24 cellular contexts compared by ENCODE assay signal in the genomic region with DNA sequence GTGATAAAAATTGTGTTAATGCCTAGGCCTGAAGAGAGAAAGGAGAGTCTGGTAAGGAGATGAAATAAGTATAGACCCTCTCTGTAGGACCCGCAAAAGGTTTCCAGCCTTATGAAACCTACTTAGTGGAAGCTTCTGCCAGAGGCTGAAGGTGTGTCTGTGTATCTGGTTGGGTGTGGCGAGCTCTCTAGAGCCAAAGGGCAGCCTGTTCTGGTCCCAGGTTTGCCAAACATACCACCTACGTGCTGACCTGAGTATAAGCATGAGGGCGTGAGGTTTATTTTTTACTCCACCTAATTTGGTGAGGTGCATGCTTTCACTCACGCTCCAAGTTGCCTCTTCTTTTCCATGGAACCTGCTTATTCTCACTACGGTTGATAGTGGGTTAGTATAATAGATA. TPM values are rescaled to one million over a fixed set of nuclear protein-coding genes. Genes with fewer than 3 reads are reported as not detected.
DNase-seq lines count a peak whose midpoint lies in the region; ATAC-seq and TF ChIP-seq lines count a peak whose summit lies in the region.
"Had no signal": no experiment of that assay in that cellular context is flagged by ENCODE, and none has a peak within 500 bp of the region (broad histone marks: within the 10 kb centered on the region; RNA-seq: fewer than 3 reads in every experiment).

No MANE protein-coding gene starts in this region.

- no peaks in the 10 kb centered on the region for H3K27me3 Mint-ChIP-seq in activated CD4-positive, alpha-beta memory T cell treated with anti-CD3 and anti-CD28 coated beads, Interleukin-2, amount 10 ng/mL, durations not matched to agents 7 days and 5 days

- no peak overlapping the region for H3K4me3 Mint-ChIP-seq in activated CD4-positive, alpha-beta memory T cell treated with anti-CD3 and anti-CD28 coated beads, Interleukin-2, amount 10 ng/mL, durations not matched to agents 7 days and 5 days

- CTCF ChIA-PET in PC-9 (lab: Charles Lee) = interaction anchor here (0.6 kb wide), 2 partner anchors 23 to 29 kb away, joined by 3 read pairs; no protein-coding TSS in a partner anchor
- CTCF ChIA-PET in activated CD4-positive, alpha-beta memory T cell treated with anti-CD3 and anti-CD28 coated beads, Interleukin-2, amount 10 ng/mL, durations not matched to agents 7 days and 5 days (lab: Charles Lee) = interaction anchor here (0.8 kb wide), 1 partner anchor 211 kb away, joined by 3 read pairs; no protein-coding TSS in a partner anchor

- POLR2A ChIA-PET in PC-9 (lab: Charles Lee; ENCODE audit: unreplicated experiment) = no interaction called here
- POLR2A ChIA-PET in activated CD4-positive, alpha-beta memory T cell treated with anti-CD3 and anti-CD28 coated beads, Interleukin-2, amount 10 ng/mL, durations not matched to agents 7 days and 5 days (lab: Charles Lee) = no interaction called here

- no peak for TF ChIP-seq CTCF in upper lobe of left lung (IDR thresholded peaks at IDR 0.05)
- no peak for TF ChIP-seq CTCF in PC-9 (conservative IDR thresholded peaks at IDR 0.05)

- TF ChIP-seq POLR2A in upper lobe of left lung (IDR thresholded peaks at IDR 0.05) = no peak

- H3K4me1 ChIP-seq in Karpas-422 (ENCODE audit: low read length) (peaks cover 48% of the 10 kb centered on the region), mucosa of rectum (ENCODE audit: control insufficient read depth in 2 of 2, insufficient read depth in 2 of 2, low read length in 2 of 2) (peaks cover 0 to 16% of the 10 kb centered on the region in 2 donors), upper lobe of left lung (peaks cover 1 to 5% (median 3%) of the 10 kb centered on the region in 4 donors), PC-9 (replicated peaks; ENCODE audit: insufficient read depth) (peaks cover 6% of the 10 kb centered on the region)

- H3K27ac Mint-ChIP-seq in activated CD4-positive, alpha-beta memory T cell treated with anti-CD3 and anti-CD28 coated beads, Interleukin-2, amount 10 ng/mL, durations not matched to agents 7 days and 5 days = no peak overlapping the region

- peak overlapping the region; percentile 11; the same call in 1 of the 2 replicates for H3K9ac ChIP-seq in Karpas-422 (ENCODE audit: low read length)
- H3K9ac ChIP-seq in mucosa of rectum (ENCODE audit: low read depth in 1 of 2, low read length in 2 of 2) = peak overlapping the region in 1 of 2 donors; percentile 5

- no peaks in the 10 kb centered on the region for H3K9me3 Mint-ChIP-seq in activated CD4-positive, alpha-beta memory T cell treated with anti-CD3 and anti-CD28 coated beads, Interleukin-2, amount 10 ng/mL, durations not matched to agents 7 days and 5 days

- H3F3A ChIP-seq in PC-9 (ENCODE audit: insufficient read depth, low read depth) = peaks cover 6% of the 10 kb centered on the region; the same call in 1 of the 2 replicates

- H3K9me3 ChIP-seq in Karpas-422 (ENCODE audit: low read length) (no peaks in the 10 kb centered on the region), mucosa of rectum (ENCODE audit: control insufficient read depth in 2 of 2, low read length in 2 of 2) (no peaks in the 10 kb centered on the region), upper lobe of left lung (no peaks in the 10 kb centered on the region), PC-9 (ENCODE audit: insufficient read depth, low read depth) (no peaks in the 10 kb centered on the region)

- ATAC-seq in esophagus mucosa = peak; percentile 83
- peak; percentile 32 to 71 for ATAC-seq in upper lobe of left lung (ENCODE audit: low FRiP score in 2 of 2)
- ATAC-seq in GM21786 (IDR thresholded peaks at IDR 0.05; ENCODE audit: unreplicated experiment) = no peak
- ATAC-seq: HCT116, HepG2, Panc1 had no signal

- H3K4me2 ChIP-seq in Karpas-422 (ENCODE audit: low read depth, low read length, poor library complexity, severe bottlenecking) (peak overlapping the region; percentile 43), PC-9 (no peak overlapping the region)

- intact Hi-C loops in PC-9 (cut with micrococcal nuclease; ENCODE audit: unreplicated experiment) = no loop called here

- H3K36me3 Mint-ChIP-seq in activated CD4-positive, alpha-beta memory T cell treated with anti-CD3 and anti-CD28 coated beads, Interleukin-2, amount 10 ng/mL, durations not matched to agents 7 days and 5 days (ENCODE audit: low read depth) = no peaks in the 10 kb centered on the region

- H3K27me3 ChIP-seq in Karpas-422 (ENCODE audit: low read length) (no peaks in the 10 kb centered on the region), mucosa of rectum (ENCODE audit: control insufficient read depth in 2 of 2, insufficient read depth in 2 of 2, low read length in 2 of 2) (no peaks in the 10 kb centered on the region), upper lobe of left lung (no peaks in the 10 kb centered on the region), PC-9 (ENCODE audit: insufficient read depth, low read depth) (no peaks in the 10 kb centered on the region)

- H3K4me3 ChIP-seq in Karpas-422 (ENCODE audit: low read length) = peak overlapping the region; percentile 7; the same call in 1 of the 2 replicates
- peak overlapping the region in 1 of 2 donors; percentile 23 for H3K4me3 ChIP-seq in mucosa of rectum (ENCODE audit: low read length in 2 of 2)
- no peak overlapping the region for H3K4me3 ChIP-seq in upper lobe of left lung
- H3K4me3 ChIP-seq in PC-9 = no peak overlapping the region

- DNase-seq in Karpas-422 (no peak), upper lobe of left lung (peak in 1 of 2 donors; percentile 59), PC-9 (no peak), NCI-H2227 treated with DMSO at 0.1 percent for 48 hours (lab: John Stamatoyannopoulos, UW) (no peak)
- no peak for DNase-seq in activated CD4-positive, alpha-beta memory T cell treated with anti-CD3 and anti-CD28 coated beads, Interleukin-2, amount 10 ng/mL, durations not matched to agents 7 days and 5 days
- DNase-seq: DMS153; GOT3; Kasumi-1; MV-4-11; NCI-H1105; NCI-H1436 treated with DMSO at 0.1 percent for 48 hours; NCI-H187 treated with DMSO at 0.1 percent for 48 hours; NCI-H2107; NCI-H446; NCI-H524 treated with DMSO at 0.1 percent for 48 hours; NCI-H82; NK-92 treated with Interleukin-12 subunit alpha and Interleukin-12 subunit beta, amount 100 ng/mL, for 24 hours; SHP77 treated with DMSO at 0.1 percent for 48 hours had no signal

- TF ChIP-seq EP300 in upper lobe of left lung (IDR thresholded peaks at IDR 0.05) = no peak

- H3K79me2 ChIP-seq in Karpas-422 (ENCODE audit: low read length) = peaks cover 81% of the 10 kb centered on the region
- H3K79me2 ChIP-seq in PC-9 (ENCODE audit: low read depth) = peaks cover 19% of the 10 kb centered on the region

- no TSS peak for BruUV-seq in PC-9 (replicated peaks; lab: Mats Ljungman, UMichigan)

- no peaks in the 10 kb centered on the region for H4K20me1 ChIP-seq in Karpas-422 (ENCODE audit: insufficient read depth, low read depth, low read length)
- no peaks in the 10 kb centered on the region for H4K20me1 ChIP-seq in PC-9 (ENCODE audit: insufficient read depth)

- H3K36me3 ChIP-seq in Karpas-422 (ENCODE audit: insufficient read depth, low read length) = no peaks in the 10 kb centered on the region; the same call in none of the 2 replicates
- H3K36me3 ChIP-seq in mucosa of rectum (ENCODE audit: control insufficient read depth in 2 of 2, insufficient read depth in 2 of 2, low read length in 2 of 2) = no peaks in the 10 kb centered on the region
- H3K36me3 ChIP-seq in upper lobe of left lung = no peaks in the 10 kb centered on the region
- no peaks in the 10 kb centered on the region; the same call in 1 of the 2 replicates for H3K36me3 ChIP-seq in PC-9 (ENCODE audit: low read depth)

- H2AFZ ChIP-seq in Karpas-422 (ENCODE audit: low read length) (no peak overlapping the region), PC-9 (no peak overlapping the region)

- peak overlapping the region; percentile 61 for H3K27ac ChIP-seq in Karpas-422 (ENCODE audit: low read length)
- peak overlapping the region; percentile 64 to 81 for H3K27ac ChIP-seq in mucosa of rectum (ENCODE audit: low read depth in 2 of 2, low read length in 2 of 2)
- no peak overlapping the region for H3K27ac ChIP-seq in upper lobe of left lung
- no peak overlapping the region for H3K27ac ChIP-seq in PC-9

- H3K4me1 Mint-ChIP-seq in activated CD4-positive, alpha-beta memory T cell treated with anti-CD3 and anti-CD28 coated beads, Interleukin-2, amount 10 ng/mL, durations not matched to agents 7 days and 5 days = peaks cover 5% of the 10 kb centered on the region

- H3K9me2 ChIP-seq in Karpas-422 (replicated peaks; ENCODE audit: insufficient read depth, low read length) = no peaks in the 10 kb centered on the region
- no peaks in the 10 kb centered on the region for H3K9me2 ChIP-seq in PC-9 (ENCODE audit: insufficient read depth)

- WGBS in upper lobe of left lung, 2 donors = 69 to 75% methylated on average over 6 of the region's 6 CpGs

RNA-seq across cellular contexts. Expression of a gene that starts 5.6 kb away (rescaled TPM):
- 61.1 and 78.4 TPM in 2 replicates for total RNA-seq in Karpas-422 (2014; rRNA removed; shearing (Covaris generic); ENCODE audit: low replicate concordance)
- total RNA-seq in esophagus mucosa (12.6 TPM), upper lobe of left lung (10 to 100 TPM; 23.9 to 71.2 (median 47.2) TPM), PC-9 (2021) (87.2 and 88.3 TPM in 2 replicates)
- total RNA-seq in activated CD4-positive, alpha-beta memory T cell treated with anti-CD3 and anti-CD28 coated beads, Interleukin-2, amount 10 ng/mL, durations not matched to agents 7 days and 5 days = 10 to 100 TPM; 16.7 to 20.4 TPM

RNA-seq across cellular contexts. Expression of a gene that starts 23.8 kb away (rescaled TPM):
- total RNA-seq in Karpas-422 (2014; rRNA removed; shearing (Covaris generic); ENCODE audit: low replicate concordance) = 2.6 and 3.9 TPM in 2 replicates
- 2.5 TPM for total RNA-seq in esophagus mucosa
- 1 to 10 TPM; 2.6 to 8.8 (median 5.2) TPM for total RNA-seq in upper lobe of left lung
- 9.6 and 15.7 TPM in 2 replicates for total RNA-seq in PC-9 (2021)
- total RNA-seq in activated CD4-positive, alpha-beta memory T cell treated with anti-CD3 and anti-CD28 coated beads, Interleukin-2, amount 10 ng/mL, durations not matched to agents 7 days and 5 days = under 1 TPM in 1 of 2 experiments, not detected in 1; 0.05 TPM

Comparison
In these comparisons a context has a peak if more than half of its experiments do, and no peak if none do; other contexts are left out.
1. H3K27ac ChIP-seq: peak in Karpas-422 (single experiment) and mucosa of rectum (2 of 2); none in upper lobe of left lung (0 of 4) and PC-9 (single experiment).